8 cellular contexts compared by ENCODE assay signal in genomic region chr2:112749755-112750559, GRCh38. TPM values are rescaled to one million over a fixed set of nuclear protein-coding genes. Genes with fewer than 3 reads are reported as not detected.
DNase-seq lines count a peak whose midpoint lies in the region; ATAC-seq and TF ChIP-seq lines count a peak whose summit lies in the region.

No MANE protein-coding gene starts in this region.

- H3K27me3 ChIP-seq in HL-60 (ENCODE audit: insufficient read depth, poor library complexity, severe bottlenecking) (no peaks in the 10 kb centered on the region), PC-3 (ENCODE audit: low read length) (no peaks in the 10 kb centered on the region)

- POLR2A ChIA-PET in PC-3 (lab: Charles Lee; ENCODE audit: unreplicated experiment): no interaction called here

- H3K9me2 ChIP-seq in PC-3 (replicated peaks; ENCODE audit: low read length): no peaks in the 10 kb centered on the region

- H3K27me3 Mint-ChIP-seq in nephron progenitor cell (ENCODE audit: low read depth, poor library complexity): no peaks in the 10 kb centered on the region

- peaks cover 46% of the 10 kb centered on the region for H3K36me3 Mint-ChIP-seq in nephron progenitor cell (ENCODE audit: low read depth)

- peak overlapping the region; percentile 49 for H3K27ac ChIP-seq in HL-60 (replicated peaks)
- peak overlapping the region; percentile 33 for H3K27ac ChIP-seq in PC-3 (ENCODE audit: low read length)

- no peaks in the 10 kb centered on the region for H3K9me3 Mint-ChIP-seq in nephron progenitor cell

- no peak overlapping the region for H3K4me3 Mint-ChIP-seq in nephron progenitor cell

- H3K4me1 Mint-ChIP-seq in nephron progenitor cell: no peaks in the 10 kb centered on the region

- H3K9me3 ChIP-seq in PC-3 (ENCODE audit: low read length): no peaks in the 10 kb centered on the region

- H3K27ac Mint-ChIP-seq in nephron progenitor cell: peak overlapping the region; percentile 84

- no peaks in the 10 kb centered on the region for H3K4me1 ChIP-seq in PC-3 (ENCODE audit: insufficient read depth, low read length)

- TF ChIP-seq CTCF in HL-60 (IDR thresholded peaks at IDR 0.05; ENCODE audit: insufficient read depth, low read length) (peak; percentile 99), PC-3 (conservative IDR thresholded peaks at IDR 0.05; ENCODE audit: low read depth, low read length) (peak; percentile 96), nephron progenitor cell (IDR thresholded peaks at IDR 0.05) (peak; percentile 91)

- TF ChIP-seq POLR2A in erythroblast (IDR thresholded peaks at IDR 0.05; ENCODE audit: low read length): no peak

- peaks cover 48% of the 10 kb centered on the region for H3K79me2 ChIP-seq in PC-3 (ENCODE audit: low read length)

- intact Hi-C loops in PC-3 (cut with micrococcal nuclease): loop anchor here (1.0 to 5.0 kb wide), 4 partner anchors 131 to 327 kb away; no protein-coding TSS in a partner anchor

- H2AFZ ChIP-seq in PC-3 (ENCODE audit: low read length): no peak overlapping the region

- no peak overlapping the region for H3K9ac ChIP-seq in PC-3 (ENCODE audit: low read length)

- H3F3A ChIP-seq in PC-3 (ENCODE audit: low read length, unreplicated experiment): peaks cover 5% of the 10 kb centered on the region

- H3K4me2 ChIP-seq in PC-3 (ENCODE audit: low read length): no peak overlapping the region

- CTCF ChIA-PET in PC-3 (lab: Charles Lee): interaction anchor here (0.7 to 2.6 kb wide), 6 partner anchors 14 to 209 kb away, joined by 3 to 22 read pairs (median 6); partner anchors contain the start of gene CKAP2L

- no TSS peak for BruUV-seq in PC-3 (replicated peaks; lab: Mats Ljungman, UMichigan)

- ATAC-seq in GM18519 (IDR thresholded peaks at IDR 0.05; ENCODE audit: low FRiP score, unreplicated experiment) (peak; percentile 64), PC-3 (peak; percentile 92)
- peak; percentile 91 for ATAC-seq in stimulated activated naive CD8-positive, alpha-beta T cell treated with anti-CD3 and anti-CD28 coated beads, Interleukin-15, Interleukin-2, amounts not matched to agents 100 U/mL and 50 U/mL, for 24 hours

- peaks cover 72% of the 10 kb centered on the region for H3K36me3 ChIP-seq in PC-3 (ENCODE audit: low read depth, low read length)

- H4K20me1 ChIP-seq in PC-3 (ENCODE audit: low read length): peaks cover 4% of the 10 kb centered on the region; the same call in 1 of the 2 replicates

- DNase-seq in AG08395 (ENCODE audit: low spot score) (peak; percentile 89), HL-60 (ENCODE audit: low read depth in 1 of 2, low spot score in 1 of 2) (peak; percentile 60 to 89), PC-3 (peak; percentile 78), erythroblast (lab: John Stamatoyannopoulos, UW) (peak; percentile 76 to 88), nephron progenitor cell (peak; percentile 85)
- peak; percentile 79 for DNase-seq in activated T-cell treated with anti-CD3 and anti-CD28 coated beads, Interleukin-2, amount 50 U/mL, for 1 hour
- DNase-seq in stimulated activated naive CD8-positive, alpha-beta T cell treated with anti-CD3 and anti-CD28 coated beads, Interleukin-15, Interleukin-2, amounts not matched to agents 100 U/mL and 50 U/mL, for 24 hours: peak; percentile 89

- H3K4me3 ChIP-seq in HL-60 (replicated peaks; ENCODE audit: insufficient read depth, low read length): no peak overlapping the region
- no peak overlapping the region for H3K4me3 ChIP-seq in PC-3 (ENCODE audit: low read length)

RNA-seq across cellular contexts. Expression of gene CKAP2L, which starts 14.5 kb away (rescaled TPM):
- 16.0 and 20.7 TPM in 2 replicates for total RNA-seq in PC-3 (2014; rRNA removed)

RNA-seq across cellular contexts. Expression of gene NT5DC4, which starts 29.1 kb away (rescaled TPM):
- 0.04 TPM in 1 of 2 replicates, not detected in the other for total RNA-seq in PC-3 (2014; rRNA removed)

RNA-seq across cellular contexts. Expression of gene IL1A, which starts 34.3 kb away (rescaled TPM):
- total RNA-seq in PC-3 (2014; rRNA removed): 0.11 TPM in 1 of 2 replicates, not detected in the other
